ENCODE assay signal across 11 cellular contexts in genomic region chr15:60480149-60480548, GRCh38. TPM values are rescaled to one million over a fixed set of nuclear protein-coding genes. Genes with fewer than 3 reads are reported as not detected.
DNase-seq lines count a peak whose midpoint lies in the region; ATAC-seq, FAIRE-seq and TF ChIP-seq lines count a peak whose summit lies in the region.
"Had no signal": no experiment of that assay in that cellular context is flagged by ENCODE, and none has a peak within 500 bp of the region (broad histone marks: within the 10 kb centered on the region; RNA-seq: fewer than 3 reads in every experiment).

No MANE protein-coding gene starts in this region.

- H3K4me3 ChIP-seq in A549: no peak overlapping the region
- no peak overlapping the region for H3K4me3 ChIP-seq in liver (ENCODE audit: low read depth in 1 of 3, low read length in 3 of 3)

- H3K4me3 Mint-ChIP-seq in WTC11: peak overlapping the region; percentile 99

- POLR2A ChIA-PET in A549 (lab: Yijun Ruan, JAX): interaction anchor here (1.0 kb wide), 1 partner anchor 790 kb away, joined by 4 read pairs; no protein-coding TSS in a partner anchor
- POLR2A ChIA-PET in WTC11 (lab: Charles Lee): no interaction called here

- H3K27me3 ChIP-seq in liver (ENCODE audit: control insufficient read depth in 4 of 4, insufficient read depth in 4 of 4, low read length in 3 of 4): no peaks in the 10 kb centered on the region
- H3K27me3 ChIP-seq: BE2C had no signal

- H3K4me2 ChIP-seq in A549: peak overlapping the region; percentile 88

- no peak for TF ChIP-seq CTCF in A549 (IDR thresholded peaks at IDR 0.05)
- no peak for TF ChIP-seq CTCF in GM13976 (IDR thresholded peaks at IDR 0.05; ENCODE audit: borderline replicate concordance, control extremely low read depth, extremely low read depth, insufficient read depth, missing control alignments)
- TF ChIP-seq CTCF in WTC11 (IDR thresholded peaks at IDR 0.05): no peak
- no peak for TF ChIP-seq CTCF in liver (IDR thresholded peaks at IDR 0.05; ENCODE audit: low read depth, low read length, missing input control)

- no peak for FAIRE-seq in A549 (lab: Jason Lieb, UNC)
- FAIRE-seq: endothelial cell of umbilical vein, TTC549 had no signal

- TF ChIP-seq RAD21 in A549 (conservative IDR thresholded peaks at IDR 0.05 in 1 of 2, IDR thresholded peaks at IDR 0.05 in 1 of 2): no peak
- TF ChIP-seq RAD21 in liver (IDR thresholded peaks at IDR 0.05): no peak

- CTCF ChIA-PET in A549 (lab: Yijun Ruan, JAX) (interaction anchor here (0.7 to 1.3 kb wide), 5 partner anchors 17 to 153 kb away, joined by 3 to 6 read pairs (median 4); no protein-coding TSS in a partner anchor), WTC11 (lab: Charles Lee) (interaction anchor here (0.5 to 0.9 kb wide), 2 partner anchors 40 to 398 kb away, joined by 3 read pairs; no protein-coding TSS in a partner anchor)

- no peak for TF ChIP-seq EP300 in A549 (IDR thresholded peaks at IDR 0.05)

- in situ Hi-C loops in GM13976 (cut with MboI; ENCODE audit: low sequenced_read_pairs, unreplicated experiment): no loop called here

- peaks cover 23% of the 10 kb centered on the region for H3K4me1 Mint-ChIP-seq in WTC11

- H3K4me1 ChIP-seq in A549: peaks cover 34% of the 10 kb centered on the region
- H3K4me1 ChIP-seq in liver (ENCODE audit: control insufficient read depth in 4 of 4, insufficient read depth in 4 of 4, low read length in 3 of 4): peaks cover 15 to 48% (median 32%) of the 10 kb centered on the region in 4 donors

- H3K36me3 ChIP-seq in liver (ENCODE audit: control insufficient read depth in 4 of 4, insufficient read depth in 3 of 4, low read depth in 1 of 4, low read length in 3 of 4): no peaks in the 10 kb centered on the region

- no peak for ATAC-seq in A549
- no peak for ATAC-seq in WTC11
- no peak for ATAC-seq in GM21737 (IDR thresholded peaks at IDR 0.05; ENCODE audit: unreplicated experiment)
- no peak for ATAC-seq in GM19328 (IDR thresholded peaks at IDR 0.05; ENCODE audit: unreplicated experiment)

- peak overlapping the region in 1 of 2 experiments; percentile 97; a peak in 1 of 6 replicates for H3K27ac ChIP-seq in A549
- H3K27ac ChIP-seq in liver (ENCODE audit: low read depth in 1 of 2, low read length in 2 of 2): peak overlapping the region; percentile 91 to 93

- H3K27me3 Mint-ChIP-seq in WTC11 (ENCODE audit: low read depth): no peaks in the 10 kb centered on the region

- 96% methylated on average over 1 of the region's 1 CpG for WGBS in A549 (ENCODE audit: missing lambda C conversion rate)
- 91% methylated on average over 1 of the region's 1 CpG for WGBS in liver

- DNase-seq in A549 (ENCODE audit: low read depth in 1 of 2, low spot score in 1 of 2) (no peak), GM13976 (ENCODE audit: low spot score) (peak; percentile 25), WTC11 (ENCODE audit: low spot score) (no peak), NCI-H1417 treated with DMSO at 0.1 percent for 48 hours (lab: John Stamatoyannopoulos, UW) (no peak), SHP77 treated with DMSO at 0.1 percent for 48 hours (lab: John Stamatoyannopoulos, UW) (no peak)
- DNase-seq: BE2C had no signal

- H3K9ac ChIP-seq in liver (ENCODE audit: low read depth in 1 of 2, low read length in 2 of 2): no peak overlapping the region

- H3K9me3 Mint-ChIP-seq in WTC11: no peaks in the 10 kb centered on the region

- no peaks in the 10 kb centered on the region for H3K36me3 Mint-ChIP-seq in WTC11

- H3K27ac Mint-ChIP-seq in WTC11: no peak overlapping the region

- H3K9me3 ChIP-seq in A549: no peaks in the 10 kb centered on the region
- H3K9me3 ChIP-seq in liver (ENCODE audit: control insufficient read depth in 4 of 4, low read length in 3 of 4): no peaks in the 10 kb centered on the region
- H3K9me3 ChIP-seq: BE2C had no signal

- TF ChIP-seq POLR2A in A549 (IDR thresholded peaks at IDR 0.05; ENCODE audit: low read length): no peak

TF ChIP-seq in A549, 52 proteins besides CTCF, POLR2A, EP300 and RAD21:
- no peak for TF ChIP-seq ESRRA (IDR thresholded peaks at IDR 0.05; ENCODE audit: borderline replicate concordance, low read length)
- TF ChIP-seq FOSB (CRISPR knock-in tag; IDR thresholded peaks at IDR 0.05): no peak
- TF ChIP-seq RFX5 (IDR thresholded peaks at IDR 0.05): no peak
- no peak for TF ChIP-seq TFCP2L1 (CRISPR knock-in tag; IDR thresholded peaks at IDR 0.05)
- no peak for TF ChIP-seq ZFP36 (IDR thresholded peaks at IDR 0.05; ENCODE audit: borderline replicate concordance, partially characterized antibody)

TF ChIP-seq in WTC11, 78 proteins besides CTCF, POLR2A, EP300 and RAD21:
- TF ChIP-seq, protein P1, sequence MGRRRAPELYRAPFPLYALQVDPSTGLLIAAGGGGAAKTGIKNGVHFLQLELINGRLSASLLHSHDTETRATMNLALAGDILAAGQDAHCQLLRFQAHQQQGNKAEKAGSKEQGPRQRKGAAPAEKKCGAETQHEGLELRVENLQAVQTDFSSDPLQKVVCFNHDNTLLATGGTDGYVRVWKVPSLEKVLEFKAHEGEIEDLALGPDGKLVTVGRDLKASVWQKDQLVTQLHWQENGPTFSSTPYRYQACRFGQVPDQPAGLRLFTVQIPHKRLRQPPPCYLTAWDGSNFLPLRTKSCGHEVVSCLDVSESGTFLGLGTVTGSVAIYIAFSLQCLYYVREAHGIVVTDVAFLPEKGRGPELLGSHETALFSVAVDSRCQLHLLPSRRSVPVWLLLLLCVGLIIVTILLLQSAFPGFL (CRISPR knock-in tag; IDR thresholded peaks at IDR 0.05; ENCODE audit: borderline replicate concordance): no peak
- TF ChIP-seq IRF1 (CRISPR knock-in tag; IDR thresholded peaks at IDR 0.05): no peak
- no peak for TF ChIP-seq CREM (CRISPR knock-in tag; IDR thresholded peaks at IDR 0.05)

TF ChIP-seq in liver, 16 proteins besides CTCF, POLR2A, EP300 and RAD21 (continues in another document):
- TF ChIP-seq, protein P2, sequence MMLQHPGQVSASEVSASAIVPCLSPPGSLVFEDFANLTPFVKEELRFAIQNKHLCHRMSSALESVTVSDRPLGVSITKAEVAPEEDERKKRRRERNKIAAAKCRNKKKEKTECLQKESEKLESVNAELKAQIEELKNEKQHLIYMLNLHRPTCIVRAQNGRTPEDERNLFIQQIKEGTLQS (IDR thresholded peaks at IDR 0.05): no peak
- TF ChIP-seq MAX (IDR thresholded peaks at IDR 0.05) (no peak), HNF4A (conservative IDR thresholded peaks at IDR 0.05) (no peak), NR2F2 (IDR thresholded peaks at IDR 0.05) (no peak), TAF1 (conservative IDR thresholded peaks at IDR 0.05) (no peak), FOXA2 (IDR thresholded peaks at IDR 0.05) (no peak), EGR1 (IDR thresholded peaks at IDR 0.05; ENCODE audit: low read depth in 2 of 2) (no peak), GABPA (IDR thresholded peaks at IDR 0.05 in 1 of 2, conservative IDR thresholded peaks at IDR 0.05 in 1 of 2) (no peak), REST (IDR thresholded peaks at IDR 0.05) (no peak), JUND (IDR thresholded peaks at IDR 0.05) (no peak), YY1 (IDR thresholded peaks at IDR 0.05) (no peak), SP1 (IDR thresholded peaks at IDR 0.05) (no peak), FOXA1 (IDR thresholded peaks at IDR 0.05) (no peak), HNF4G (IDR thresholded peaks at IDR 0.05) (no peak)

RNA-seq across cellular contexts. Expression of gene ICE2, which starts 1.2 kb away (rescaled TPM):
- 80.7 and 87.6 TPM in 2 replicates for polyA plus RNA-seq in A549 (2011; rRNA removed)
- polyA plus RNA-seq in A549 (2012; cell fraction: cytosol; rRNA removed): 22.8 and 23.5 TPM in 2 replicates
- polyA plus RNA-seq in A549 (2012; cell fraction: nucleus; rRNA removed): 15.4 and 20.6 TPM in 2 replicates
- 36.9 to 44.0 TPM (median 43.1 TPM) in 3 replicates for polyA plus RNA-seq in A549 (2017; fragmentation: RNase III; extraction: RNeasy Plus Mini Kit Qiagen cat#74134 plus additional on column Dnase treatment)
- 57.6 and 63.4 TPM in 2 replicates for polyA minus RNA-seq in A549 (2011; rRNA and poly(A)+ RNA removed)
- 76.9 to 84.3 TPM (median 77.5 TPM) in 3 replicates for total RNA-seq in WTC11 (2021)
- total RNA-seq in liver: 10 to 100 TPM; 19.8 to 26.6 TPM
- 10 to 100 TPM in 1 of 2 donors, 1 to 10 TPM in 1; 5.7 to 13.8 TPM for polyA plus RNA-seq in liver
